Comparison of ENCODE assay signal across 9 cellular contexts in the genomic region with DNA sequence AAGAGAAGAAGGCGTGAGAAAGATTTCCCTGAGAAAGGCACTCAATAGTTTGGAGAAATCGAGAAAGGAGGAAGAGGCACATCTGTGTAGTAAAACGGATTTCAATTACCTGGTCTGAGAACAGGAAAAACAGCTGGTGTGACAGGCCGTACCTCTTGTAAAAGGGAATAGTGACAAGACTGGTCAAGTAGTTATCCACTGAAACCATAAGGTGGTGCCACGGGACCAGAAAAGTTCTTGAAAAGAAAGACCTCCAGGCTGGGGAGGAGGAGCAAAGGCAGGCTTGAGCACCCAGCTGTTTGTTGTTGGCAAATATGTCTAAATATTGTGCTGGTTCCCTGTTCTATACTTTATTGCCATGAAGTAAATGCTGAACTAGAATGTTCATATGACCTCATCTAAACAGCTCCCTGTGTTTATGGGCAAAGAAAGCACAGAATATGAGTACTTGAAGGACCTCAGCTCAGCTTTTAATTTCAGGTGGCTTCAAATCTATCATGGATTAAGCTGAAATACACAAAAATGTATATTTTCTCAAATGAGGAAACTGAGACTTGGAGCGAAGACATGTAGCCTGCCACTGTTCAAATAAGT. TPM values are rescaled to one million over a fixed set of nuclear protein-coding genes. Genes with fewer than 3 reads are reported as not detected.
A peak's percentile ranks its signal among the peaks of the same experiment; 100 is the strongest.
DNase-seq lines count a peak whose midpoint lies in the region; ATAC-seq and TF ChIP-seq lines count a peak whose summit lies in the region.
"Had no signal": no experiment of that assay in that cellular context is flagged by ENCODE, and none has a peak within 500 bp of the region (broad histone marks: within the 10 kb centered on the region; RNA-seq: fewer than 3 reads in every experiment).

No MANE protein-coding gene starts in this region.

- 43 to 44% methylated on average over 6 of the region's 6 CpGs for WGBS in GM23248 (ENCODE audit: low coverage in 1 of 2, low lambda C conversion rate in 2 of 2, missing lambda C conversion rate in 2 of 2), 2 experiments

- DNase-seq in GM23248 (peak; percentile 57), NCI-H1105 treated with DMSO at 0.1 percent for 48 hours (lab: John Stamatoyannopoulos, UW) (peak; percentile 31), NCI-H1436 treated with DMSO at 0.1 percent for 48 hours (lab: John Stamatoyannopoulos, UW) (no peak), NCI-H2171 (lab: John Stamatoyannopoulos, UW) (no peak)
- DNase-seq in activated CD4-positive, alpha-beta T cell treated with anti-CD3 and anti-CD28 coated beads, Interleukin-2, amount 50 U/mL, for 4 hours: no peak

- ATAC-seq in GM18505 (IDR thresholded peaks at IDR 0.05; ENCODE audit: unreplicated experiment): peak; percentile 56
- ATAC-seq in esophagus mucosa: peak; percentile 42
- no peak for ATAC-seq in HG02970 (IDR thresholded peaks at IDR 0.05; ENCODE audit: low FRiP score, unreplicated experiment)

- no peaks in the 10 kb centered on the region; the same call in 1 of the 2 replicates for H3K4me1 ChIP-seq in GM23248 (ENCODE audit: insufficient read depth)

- no peaks in the 10 kb centered on the region for H3K79me2 ChIP-seq in GM23248 (ENCODE audit: insufficient read depth)

- H3K4me2 ChIP-seq in GM23248 (ENCODE audit: unreplicated experiment): no peak overlapping the region

- H3F3A ChIP-seq in GM23248 (ENCODE audit: insufficient read depth): no peaks in the 10 kb centered on the region

- H3K4me3 ChIP-seq in GM23248: no peak overlapping the region

- H3K9me3 ChIP-seq in GM23248 (ENCODE audit: low read depth): no peaks in the 10 kb centered on the region

- TF ChIP-seq POLR2A in GM18505 (IDR thresholded peaks at IDR 0.05; ENCODE audit: borderline replicate concordance, extremely low read depth, insufficient read depth, insufficient read length): no peak

- H3K9ac ChIP-seq in GM23248: no peak overlapping the region

- H3K27me3 ChIP-seq in GM23248 (replicated peaks; ENCODE audit: insufficient read depth): peaks cover 14% of the 10 kb centered on the region; the same call in 1 of the 2 replicates

- no peaks in the 10 kb centered on the region for H3K9me2 ChIP-seq in GM23248 (ENCODE audit: insufficient read depth)

- no peaks in the 10 kb centered on the region for H3K36me3 ChIP-seq in GM23248 (ENCODE audit: low read depth)

- H4K20me1 ChIP-seq in GM23248 (ENCODE audit: insufficient read depth): no peaks in the 10 kb centered on the region

- H3K27ac ChIP-seq in GM23248: no peak overlapping the region

- H2AFZ ChIP-seq in GM23248: no peak overlapping the region

- in situ Hi-C loops in GM23248 (cut with MboI): no loop called here

RNA-seq across cellular contexts. Expression of gene HAO2, which starts 4.0 kb away (rescaled TPM):
- total RNA-seq in GM23248 (2014; rRNA removed; shearing (Covaris generic)): not detected in 2 replicates
- polyA plus RNA-seq in GM23248 (2016; fragmentation: Nextera tagmentation; extraction: Ambion mirVana): not detected in 2 replicates
- total RNA-seq in esophagus mucosa: not detected
- total RNA-seq: T-helper 1 cell treated with Interleukin-12 subunit alpha and Interleukin-12 subunit beta and Interleukin-4 antibody, amounts not matched to agents 30 ng/mL and 1 ng/mL, for 36 hours had no signal

RNA-seq across cellular contexts. Expression of gene HSD3B2, which starts 42.4 kb away (rescaled TPM):
- not detected in 2 replicates for total RNA-seq in GM23248 (2014; rRNA removed; shearing (Covaris generic))
- polyA plus RNA-seq in GM23248 (2016; fragmentation: Nextera tagmentation; extraction: Ambion mirVana): not detected in 2 replicates
- total RNA-seq in esophagus mucosa: 0.32 TPM
- total RNA-seq: T-helper 1 cell treated with Interleukin-12 subunit alpha and Interleukin-12 subunit beta and Interleukin-4 antibody, amounts not matched to agents 30 ng/mL and 1 ng/mL, for 36 hours had no signal

Comparison
In these comparisons a context has a peak if more than half of its experiments do, and no peak if none do; other contexts are left out.
1. DNase-seq: peak in GM23248 (single experiment) and NCI-H1105 treated with DMSO at 0.1 percent for 48 hours (single experiment); none in NCI-H1436 treated with DMSO at 0.1 percent for 48 hours (single experiment), activated CD4-positive, alpha-beta T cell treated with anti-CD3 and anti-CD28 coated beads, Interleukin-2, amount 50 U/mL, for 4 hours (0 of 2) and NCI-H2171 (single experiment).